Comparison of ENCODE assay signal across 1 cellular context in genomic region chr20:41072919-41073318, GRCh38.
TF ChIP-seq lines count a peak whose summit lies in the region.

No MANE protein-coding gene starts in this region.

TF ChIP-seq in HepG2, 621 proteins besides CTCF, POLR2A, EP300 and RAD21 (continued from another document):
- TF ChIP-seq, protein P1, sequence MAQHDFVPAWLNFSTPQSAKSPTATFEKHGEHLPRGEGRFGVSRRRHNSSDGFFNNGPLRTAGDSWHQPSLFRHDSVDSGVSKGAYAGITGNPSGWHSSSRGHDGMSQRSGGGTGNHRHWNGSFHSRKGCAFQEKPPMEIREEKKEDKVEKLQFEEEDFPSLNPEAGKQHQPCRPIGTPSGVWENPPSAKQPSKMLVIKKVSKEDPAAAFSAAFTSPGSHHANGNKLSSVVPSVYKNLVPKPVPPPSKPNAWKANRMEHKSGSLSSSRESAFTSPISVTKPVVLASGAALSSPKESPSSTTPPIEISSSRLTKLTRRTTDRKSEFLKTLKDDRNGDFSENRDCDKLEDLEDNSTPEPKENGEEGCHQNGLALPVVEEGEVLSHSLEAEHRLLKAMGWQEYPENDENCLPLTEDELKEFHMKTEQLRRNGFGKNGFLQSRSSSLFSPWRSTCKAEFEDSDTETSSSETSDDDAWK (CRISPR knock-in tag; IDR thresholded peaks at IDR 0.05) = no peak
- TF ChIP-seq PRMT3 (CRISPR knock-in tag; IDR thresholded peaks at IDR 0.05; ENCODE audit: borderline replicate concordance, low read depth) (no peak), RNF2 (conservative IDR thresholded peaks at IDR 0.05; ENCODE audit: low read depth) (no peak), GATAD1 (CRISPR knock-in tag; IDR thresholded peaks at IDR 0.05) (no peak), ZNF761 (CRISPR knock-in tag; conservative IDR thresholded peaks at IDR 0.05) (no peak), TBX3 (IDR thresholded peaks at IDR 0.05; ENCODE audit: borderline replicate concordance) (no peak)
- TF ChIP-seq, protein P2, sequence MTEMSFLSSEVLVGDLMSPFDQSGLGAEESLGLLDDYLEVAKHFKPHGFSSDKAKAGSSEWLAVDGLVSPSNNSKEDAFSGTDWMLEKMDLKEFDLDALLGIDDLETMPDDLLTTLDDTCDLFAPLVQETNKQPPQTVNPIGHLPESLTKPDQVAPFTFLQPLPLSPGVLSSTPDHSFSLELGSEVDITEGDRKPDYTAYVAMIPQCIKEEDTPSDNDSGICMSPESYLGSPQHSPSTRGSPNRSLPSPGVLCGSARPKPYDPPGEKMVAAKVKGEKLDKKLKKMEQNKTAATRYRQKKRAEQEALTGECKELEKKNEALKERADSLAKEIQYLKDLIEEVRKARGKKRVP (CRISPR knock-in tag; IDR thresholded peaks at IDR 0.05) = no peak
- TF ChIP-seq, protein P3, sequence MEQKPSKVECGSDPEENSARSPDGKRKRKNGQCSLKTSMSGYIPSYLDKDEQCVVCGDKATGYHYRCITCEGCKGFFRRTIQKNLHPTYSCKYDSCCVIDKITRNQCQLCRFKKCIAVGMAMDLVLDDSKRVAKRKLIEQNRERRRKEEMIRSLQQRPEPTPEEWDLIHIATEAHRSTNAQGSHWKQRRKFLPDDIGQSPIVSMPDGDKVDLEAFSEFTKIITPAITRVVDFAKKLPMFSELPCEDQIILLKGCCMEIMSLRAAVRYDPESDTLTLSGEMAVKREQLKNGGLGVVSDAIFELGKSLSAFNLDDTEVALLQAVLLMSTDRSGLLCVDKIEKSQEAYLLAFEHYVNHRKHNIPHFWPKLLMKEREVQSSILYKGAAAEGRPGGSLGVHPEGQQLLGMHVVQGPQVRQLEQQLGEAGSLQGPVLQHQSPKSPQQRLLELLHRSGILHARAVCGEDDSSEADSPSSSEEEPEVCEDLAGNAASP (CRISPR knock-in tag; IDR thresholded peaks at IDR 0.05; ENCODE audit: borderline replicate concordance) = no peak
